1 cellular context compared by ENCODE assay signal in the genomic region with DNA sequence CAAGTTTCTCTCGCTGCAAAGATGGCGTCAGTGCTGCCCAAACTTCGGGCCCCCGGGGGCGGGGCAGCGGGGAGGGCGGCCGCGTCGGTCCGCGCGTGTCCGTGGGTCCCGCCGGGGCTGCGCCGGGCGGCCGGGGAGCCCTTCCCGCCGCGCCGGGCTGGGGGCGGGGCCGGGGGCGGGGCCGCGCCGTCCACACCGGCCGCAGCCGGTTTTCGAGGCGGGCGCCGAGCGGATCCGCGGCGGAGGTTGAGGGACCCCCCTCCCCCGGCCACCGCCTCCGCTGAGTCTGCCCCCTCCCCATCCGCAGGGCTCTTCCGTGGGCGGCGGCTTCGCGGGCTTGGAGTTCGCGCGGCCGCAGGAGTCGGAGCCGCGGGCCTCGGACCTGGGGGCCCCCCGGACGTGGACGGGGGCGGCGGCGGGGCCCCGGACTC.
TF ChIP-seq lines count a peak whose summit lies in the region.

No MANE protein-coding gene starts in this region.

TF ChIP-seq in HepG2, 621 proteins besides CTCF, POLR2A, EP300 and RAD21 (continues in another document):
- TF ChIP-seq ZBTB2 (CRISPR knock-in tag; IDR thresholded peaks at IDR 0.05; ENCODE audit: low read depth) = peak; percentile 65; the same call in 1 of the 2 replicates
- TF ChIP-seq, protein P1, sequence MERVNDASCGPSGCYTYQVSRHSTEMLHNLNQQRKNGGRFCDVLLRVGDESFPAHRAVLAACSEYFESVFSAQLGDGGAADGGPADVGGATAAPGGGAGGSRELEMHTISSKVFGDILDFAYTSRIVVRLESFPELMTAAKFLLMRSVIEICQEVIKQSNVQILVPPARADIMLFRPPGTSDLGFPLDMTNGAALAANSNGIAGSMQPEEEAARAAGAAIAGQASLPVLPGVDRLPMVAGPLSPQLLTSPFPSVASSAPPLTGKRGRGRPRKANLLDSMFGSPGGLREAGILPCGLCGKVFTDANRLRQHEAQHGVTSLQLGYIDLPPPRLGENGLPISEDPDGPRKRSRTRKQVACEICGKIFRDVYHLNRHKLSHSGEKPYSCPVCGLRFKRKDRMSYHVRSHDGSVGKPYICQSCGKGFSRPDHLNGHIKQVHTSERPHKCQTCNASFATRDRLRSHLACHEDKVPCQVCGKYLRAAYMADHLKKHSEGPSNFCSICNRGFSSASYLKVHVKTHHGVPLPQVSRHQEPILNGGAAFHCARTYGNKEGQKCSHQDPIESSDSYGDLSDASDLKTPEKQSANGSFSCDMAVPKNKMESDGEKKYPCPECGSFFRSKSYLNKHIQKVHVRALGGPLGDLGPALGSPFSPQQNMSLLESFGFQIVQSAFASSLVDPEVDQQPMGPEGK (CRISPR knock-in tag; IDR thresholded peaks at IDR 0.05) = peak; percentile 58
- no peak for TF ChIP-seq ARNT2 (CRISPR knock-in tag; IDR thresholded peaks at IDR 0.05; ENCODE audit: low read depth)
- TF ChIP-seq HOXA3 (CRISPR knock-in tag; IDR thresholded peaks at IDR 0.05) = peak; percentile 59
- TF ChIP-seq RBFOX2 (IDR thresholded peaks at IDR 0.05; ENCODE audit: low read depth, low read length) = peak; percentile 85
- no peak for TF ChIP-seq SALL1 (CRISPR knock-in tag; IDR thresholded peaks at IDR 0.05)
- TF ChIP-seq SIN3B (IDR thresholded peaks at IDR 0.05; ENCODE audit: low read length) = no peak
- TF ChIP-seq FOXJ3 (CRISPR knock-in tag; IDR thresholded peaks at IDR 0.05; ENCODE audit: borderline replicate concordance) = no peak
- TF ChIP-seq CENPX (CRISPR knock-in tag; IDR thresholded peaks at IDR 0.05) = 0 out of 2 replicates have a peak, but pooled peaks have one; percentile 14
- peak; percentile 64; the same call in 1 of the 2 replicates for TF ChIP-seq ZNF446 (CRISPR knock-in tag; IDR thresholded peaks at IDR 0.05)
- TF ChIP-seq, protein P2, sequence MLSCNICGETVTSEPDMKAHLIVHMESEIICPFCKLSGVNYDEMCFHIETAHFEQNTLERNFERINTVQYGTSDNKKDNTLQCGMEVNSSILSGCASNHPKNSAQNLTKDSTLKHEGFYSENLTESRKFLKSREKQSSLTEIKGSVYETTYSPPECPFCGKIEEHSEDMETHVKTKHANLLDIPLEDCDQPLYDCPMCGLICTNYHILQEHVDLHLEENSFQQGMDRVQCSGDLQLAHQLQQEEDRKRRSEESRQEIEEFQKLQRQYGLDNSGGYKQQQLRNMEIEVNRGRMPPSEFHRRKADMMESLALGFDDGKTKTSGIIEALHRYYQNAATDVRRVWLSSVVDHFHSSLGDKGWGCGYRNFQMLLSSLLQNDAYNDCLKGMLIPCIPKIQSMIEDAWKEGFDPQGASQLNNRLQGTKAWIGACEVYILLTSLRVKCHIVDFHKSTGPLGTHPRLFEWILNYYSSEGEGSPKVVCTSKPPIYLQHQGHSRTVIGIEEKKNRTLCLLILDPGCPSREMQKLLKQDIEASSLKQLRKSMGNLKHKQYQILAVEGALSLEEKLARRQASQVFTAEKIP (CRISPR knock-in tag; IDR thresholded peaks at IDR 0.05; ENCODE audit: borderline replicate concordance) = peak; percentile 32; the same call in 1 of the 2 replicates
- TF ChIP-seq TIGD3 (CRISPR knock-in tag; IDR thresholded peaks at IDR 0.05; ENCODE audit: borderline replicate concordance) = no peak
- no peak for TF ChIP-seq ZFP36 (IDR thresholded peaks at IDR 0.05; ENCODE audit: borderline replicate concordance, low read depth, low read length, partially characterized antibody)
- TF ChIP-seq, protein P3, sequence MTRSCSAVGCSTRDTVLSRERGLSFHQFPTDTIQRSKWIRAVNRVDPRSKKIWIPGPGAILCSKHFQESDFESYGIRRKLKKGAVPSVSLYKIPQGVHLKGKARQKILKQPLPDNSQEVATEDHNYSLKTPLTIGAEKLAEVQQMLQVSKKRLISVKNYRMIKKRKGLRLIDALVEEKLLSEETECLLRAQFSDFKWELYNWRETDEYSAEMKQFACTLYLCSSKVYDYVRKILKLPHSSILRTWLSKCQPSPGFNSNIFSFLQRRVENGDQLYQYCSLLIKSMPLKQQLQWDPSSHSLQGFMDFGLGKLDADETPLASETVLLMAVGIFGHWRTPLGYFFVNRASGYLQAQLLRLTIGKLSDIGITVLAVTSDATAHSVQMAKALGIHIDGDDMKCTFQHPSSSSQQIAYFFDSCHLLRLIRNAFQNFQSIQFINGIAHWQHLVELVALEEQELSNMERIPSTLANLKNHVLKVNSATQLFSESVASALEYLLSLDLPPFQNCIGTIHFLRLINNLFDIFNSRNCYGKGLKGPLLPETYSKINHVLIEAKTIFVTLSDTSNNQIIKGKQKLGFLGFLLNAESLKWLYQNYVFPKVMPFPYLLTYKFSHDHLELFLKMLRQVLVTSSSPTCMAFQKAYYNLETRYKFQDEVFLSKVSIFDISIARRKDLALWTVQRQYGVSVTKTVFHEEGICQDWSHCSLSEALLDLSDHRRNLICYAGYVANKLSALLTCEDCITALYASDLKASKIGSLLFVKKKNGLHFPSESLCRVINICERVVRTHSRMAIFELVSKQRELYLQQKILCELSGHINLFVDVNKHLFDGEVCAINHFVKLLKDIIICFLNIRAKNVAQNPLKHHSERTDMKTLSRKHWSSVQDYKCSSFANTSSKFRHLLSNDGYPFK (CRISPR knock-in tag; IDR thresholded peaks at IDR 0.05; ENCODE audit: borderline replicate concordance) = no peak
- TF ChIP-seq ZNF530 (CRISPR knock-in tag; IDR thresholded peaks at IDR 0.05; ENCODE audit: low read depth) = peak; percentile 64; the same call in 1 of the 2 replicates
- peak; percentile 81; the same call in 1 of the 2 replicates for TF ChIP-seq HOXA9 (CRISPR knock-in tag; IDR thresholded peaks at IDR 0.05; ENCODE audit: borderline replicate concordance)
- TF ChIP-seq, protein P4, sequence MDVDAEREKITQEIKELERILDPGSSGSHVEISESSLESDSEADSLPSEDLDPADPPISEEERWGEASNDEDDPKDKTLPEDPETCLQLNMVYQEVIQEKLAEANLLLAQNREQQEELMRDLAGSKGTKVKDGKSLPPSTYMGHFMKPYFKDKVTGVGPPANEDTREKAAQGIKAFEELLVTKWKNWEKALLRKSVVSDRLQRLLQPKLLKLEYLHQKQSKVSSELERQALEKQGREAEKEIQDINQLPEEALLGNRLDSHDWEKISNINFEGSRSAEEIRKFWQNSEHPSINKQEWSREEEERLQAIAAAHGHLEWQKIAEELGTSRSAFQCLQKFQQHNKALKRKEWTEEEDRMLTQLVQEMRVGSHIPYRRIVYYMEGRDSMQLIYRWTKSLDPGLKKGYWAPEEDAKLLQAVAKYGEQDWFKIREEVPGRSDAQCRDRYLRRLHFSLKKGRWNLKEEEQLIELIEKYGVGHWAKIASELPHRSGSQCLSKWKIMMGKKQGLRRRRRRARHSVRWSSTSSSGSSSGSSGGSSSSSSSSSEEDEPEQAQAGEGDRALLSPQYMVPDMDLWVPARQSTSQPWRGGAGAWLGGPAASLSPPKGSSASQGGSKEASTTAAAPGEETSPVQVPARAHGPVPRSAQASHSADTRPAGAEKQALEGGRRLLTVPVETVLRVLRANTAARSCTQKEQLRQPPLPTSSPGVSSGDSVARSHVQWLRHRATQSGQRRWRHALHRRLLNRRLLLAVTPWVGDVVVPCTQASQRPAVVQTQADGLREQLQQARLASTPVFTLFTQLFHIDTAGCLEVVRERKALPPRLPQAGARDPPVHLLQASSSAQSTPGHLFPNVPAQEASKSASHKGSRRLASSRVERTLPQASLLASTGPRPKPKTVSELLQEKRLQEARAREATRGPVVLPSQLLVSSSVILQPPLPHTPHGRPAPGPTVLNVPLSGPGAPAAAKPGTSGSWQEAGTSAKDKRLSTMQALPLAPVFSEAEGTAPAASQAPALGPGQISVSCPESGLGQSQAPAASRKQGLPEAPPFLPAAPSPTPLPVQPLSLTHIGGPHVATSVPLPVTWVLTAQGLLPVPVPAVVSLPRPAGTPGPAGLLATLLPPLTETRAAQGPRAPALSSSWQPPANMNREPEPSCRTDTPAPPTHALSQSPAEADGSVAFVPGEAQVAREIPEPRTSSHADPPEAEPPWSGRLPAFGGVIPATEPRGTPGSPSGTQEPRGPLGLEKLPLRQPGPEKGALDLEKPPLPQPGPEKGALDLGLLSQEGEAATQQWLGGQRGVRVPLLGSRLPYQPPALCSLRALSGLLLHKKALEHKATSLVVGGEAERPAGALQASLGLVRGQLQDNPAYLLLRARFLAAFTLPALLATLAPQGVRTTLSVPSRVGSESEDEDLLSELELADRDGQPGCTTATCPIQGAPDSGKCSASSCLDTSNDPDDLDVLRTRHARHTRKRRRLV (CRISPR knock-in tag; IDR thresholded peaks at IDR 0.05) = no peak
- TF ChIP-seq CREBL2 (CRISPR knock-in tag; IDR thresholded peaks at IDR 0.05; ENCODE audit: borderline replicate concordance) = peak; percentile 87; the same call in 1 of the 2 replicates
- no peak for TF ChIP-seq ZFP90 (CRISPR knock-in tag; IDR thresholded peaks at IDR 0.05; ENCODE audit: borderline replicate concordance)
- TF ChIP-seq ZNF792 (CRISPR knock-in tag; IDR thresholded peaks at IDR 0.05) = no peak
- TF ChIP-seq MAFF (IDR thresholded peaks at IDR 0.05; ENCODE audit: low read depth, low read length) = no peak
- 0 out of 2 replicates have a peak, but pooled peaks have one; percentile 40 for TF ChIP-seq ZNF850 (CRISPR knock-in tag; conservative IDR thresholded peaks at IDR 0.05)
- 0 out of 2 replicates have a peak, but pooled peaks have one; percentile 16 for TF ChIP-seq IRF1 (CRISPR knock-in tag; IDR thresholded peaks at IDR 0.05; ENCODE audit: low read depth)
- peak; percentile 6; the same call in 1 of the 2 replicates for TF ChIP-seq SP5 (CRISPR knock-in tag; IDR thresholded peaks at IDR 0.05; ENCODE audit: borderline replicate concordance, low read depth)
- TF ChIP-seq LBX2 (CRISPR knock-in tag; IDR thresholded peaks at IDR 0.05; ENCODE audit: borderline replicate concordance) = 0 out of 2 replicates have a peak, but pooled peaks have one; percentile 13
- TF ChIP-seq BORCS8-MEF2B (CRISPR knock-in tag; IDR thresholded peaks at IDR 0.05) = 0 out of 2 replicates have a peak, but pooled peaks have one; percentile 7
- no peak for TF ChIP-seq JUN (CRISPR knock-in tag; IDR thresholded peaks at IDR 0.05)
- TF ChIP-seq, protein P5, sequence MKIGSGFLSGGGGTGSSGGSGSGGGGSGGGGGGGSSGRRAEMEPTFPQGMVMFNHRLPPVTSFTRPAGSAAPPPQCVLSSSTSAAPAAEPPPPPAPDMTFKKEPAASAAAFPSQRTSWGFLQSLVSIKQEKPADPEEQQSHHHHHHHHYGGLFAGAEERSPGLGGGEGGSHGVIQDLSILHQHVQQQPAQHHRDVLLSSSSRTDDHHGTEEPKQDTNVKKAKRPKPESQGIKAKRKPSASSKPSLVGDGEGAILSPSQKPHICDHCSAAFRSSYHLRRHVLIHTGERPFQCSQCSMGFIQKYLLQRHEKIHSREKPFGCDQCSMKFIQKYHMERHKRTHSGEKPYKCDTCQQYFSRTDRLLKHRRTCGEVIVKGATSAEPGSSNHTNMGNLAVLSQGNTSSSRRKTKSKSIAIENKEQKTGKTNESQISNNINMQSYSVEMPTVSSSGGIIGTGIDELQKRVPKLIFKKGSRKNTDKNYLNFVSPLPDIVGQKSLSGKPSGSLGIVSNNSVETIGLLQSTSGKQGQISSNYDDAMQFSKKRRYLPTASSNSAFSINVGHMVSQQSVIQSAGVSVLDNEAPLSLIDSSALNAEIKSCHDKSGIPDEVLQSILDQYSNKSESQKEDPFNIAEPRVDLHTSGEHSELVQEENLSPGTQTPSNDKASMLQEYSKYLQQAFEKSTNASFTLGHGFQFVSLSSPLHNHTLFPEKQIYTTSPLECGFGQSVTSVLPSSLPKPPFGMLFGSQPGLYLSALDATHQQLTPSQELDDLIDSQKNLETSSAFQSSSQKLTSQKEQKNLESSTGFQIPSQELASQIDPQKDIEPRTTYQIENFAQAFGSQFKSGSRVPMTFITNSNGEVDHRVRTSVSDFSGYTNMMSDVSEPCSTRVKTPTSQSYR (CRISPR knock-in tag; IDR thresholded peaks at IDR 0.05; ENCODE audit: borderline replicate concordance) = 0 out of 2 replicates have a peak, but pooled peaks have one; percentile 8
- TF ChIP-seq MAF1 (CRISPR knock-in tag; IDR thresholded peaks at IDR 0.05; ENCODE audit: borderline replicate concordance) = no peak
- no peak for TF ChIP-seq ZNF572 (CRISPR knock-in tag; IDR thresholded peaks at IDR 0.05)
- no peak for TF ChIP-seq KDM6A (CRISPR knock-in tag; IDR thresholded peaks at IDR 0.05; ENCODE audit: low read depth)
- TF ChIP-seq ZSCAN31 (CRISPR knock-in tag; IDR thresholded peaks at IDR 0.05; ENCODE audit: low read depth) = no peak
- no peak for TF ChIP-seq SKI (IDR thresholded peaks at IDR 0.05; ENCODE audit: partially characterized antibody)
- peak; percentile 77 for TF ChIP-seq YY1 (IDR thresholded peaks at IDR 0.05; ENCODE audit: insufficient read depth, insufficient replicate concordance, low read depth, low read length)
- TF ChIP-seq CCDC6 (CRISPR knock-in tag; IDR thresholded peaks at IDR 0.05) = no peak; the same call in 1 of the 2 replicates
- TF ChIP-seq ZNF367 (CRISPR knock-in tag; IDR thresholded peaks at IDR 0.05; ENCODE audit: borderline replicate concordance) = peak; percentile 9; the same call in 1 of the 2 replicates
- no peak for TF ChIP-seq SMAD9 (CRISPR knock-in tag; IDR thresholded peaks at IDR 0.05)
- TF ChIP-seq SNAI1 (CRISPR knock-in tag; IDR thresholded peaks at IDR 0.05; ENCODE audit: borderline replicate concordance) = no peak
